Comparison of ENCODE assay signal across 19 cellular contexts in the genomic region with DNA sequence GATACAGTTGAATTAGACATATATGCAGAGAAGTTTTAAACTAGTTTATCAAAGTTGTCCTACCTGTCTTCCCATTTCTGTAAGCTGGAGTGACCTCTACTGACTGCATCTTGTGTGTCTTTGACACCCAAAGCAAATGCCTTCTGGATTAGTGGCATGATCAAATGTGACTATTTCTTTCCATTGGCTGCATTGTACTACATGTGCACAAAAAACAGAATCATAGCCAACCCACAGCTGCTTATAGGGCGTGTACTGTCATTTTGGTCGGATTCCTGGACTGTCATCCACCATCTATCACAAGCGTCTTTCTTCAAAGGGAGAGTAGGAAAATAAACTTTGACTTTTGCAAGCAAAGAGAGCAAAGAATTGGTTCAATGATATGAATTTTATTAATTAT.
DNase-seq lines count a peak whose midpoint lies in the region; ATAC-seq and TF ChIP-seq lines count a peak whose summit lies in the region.
"Had no signal": no experiment of that assay in that cellular context is flagged by ENCODE, and none has a peak within 500 bp of the region (broad histone marks: within the 10 kb centered on the region; RNA-seq: fewer than 3 reads in every experiment).

No MANE protein-coding gene starts in this region.

- H3K4me3 ChIP-seq in OCI-LY1 (ENCODE audit: low read depth, low read length, poor library complexity, severe bottlenecking) = no peak overlapping the region
- H3K4me3 ChIP-seq in PC-3 (ENCODE audit: low read length) = no peak overlapping the region
- no peak overlapping the region for H3K4me3 ChIP-seq in epithelial cell of esophagus (ENCODE audit: low read length)
- H3K4me3 ChIP-seq: A549; BLaER1 treated with 17β-estradiol and CSF1 and Interleukin-3, amounts not matched to agents 10 nM and 100 nM had no signal

- no peaks in the 10 kb centered on the region for H3F3A ChIP-seq in OCI-LY1 (ENCODE audit: insufficient read depth, low read length)
- H3F3A ChIP-seq in PC-3 (ENCODE audit: low read length, unreplicated experiment) = no peaks in the 10 kb centered on the region

- POLR2A ChIA-PET in PC-3 (lab: Charles Lee; ENCODE audit: unreplicated experiment) = no interaction called here

- TF ChIP-seq CTCF in OCI-LY1 (IDR thresholded peaks at IDR 0.05; ENCODE audit: low read length) = peak; percentile 4; the same call in 1 of the 2 replicates
- no peak for TF ChIP-seq CTCF in PC-3 (conservative IDR thresholded peaks at IDR 0.05; ENCODE audit: low read depth, low read length)
- peak; percentile 4 for TF ChIP-seq CTCF in epithelial cell of esophagus (IDR thresholded peaks at IDR 0.05; ENCODE audit: insufficient read depth, low read depth, low read length, missing control alignments)

- H3K27ac ChIP-seq in OCI-LY1 (ENCODE audit: low read depth, low read length, poor library complexity, severe bottlenecking) (no peak overlapping the region), PC-3 (ENCODE audit: low read length) (no peak overlapping the region)
- H3K27ac ChIP-seq: 22Rv1; A549; BLaER1 treated with 17β-estradiol and CSF1 and Interleukin-3, amounts not matched to agents 10 nM and 100 nM; C4-2B had no signal

- H3K9me3 ChIP-seq in OCI-LY1 (ENCODE audit: low read length) (no peaks in the 10 kb centered on the region), PC-3 (ENCODE audit: low read length) (no peaks in the 10 kb centered on the region)
- H3K9me3 ChIP-seq: A549; BLaER1 treated with 17β-estradiol and CSF1 and Interleukin-3, amounts not matched to agents 10 nM and 100 nM; Caco-2 had no signal

- H3K9me2 ChIP-seq in OCI-LY1 (ENCODE audit: low read depth, low read length) (no peaks in the 10 kb centered on the region), PC-3 (replicated peaks; ENCODE audit: low read length) (no peaks in the 10 kb centered on the region)

- H3K27me3 ChIP-seq in OCI-LY1 (ENCODE audit: insufficient read depth, low read length) (no peaks in the 10 kb centered on the region), PC-3 (ENCODE audit: low read length) (no peaks in the 10 kb centered on the region)
- H3K27me3 ChIP-seq: BLaER1 treated with 17β-estradiol and CSF1 and Interleukin-3, amounts not matched to agents 10 nM and 100 nM had no signal

- H3K79me2 ChIP-seq in OCI-LY1 (ENCODE audit: insufficient read depth, low read length) (no peaks in the 10 kb centered on the region), PC-3 (ENCODE audit: low read length) (no peaks in the 10 kb centered on the region)

- ATAC-seq in PC-3 = no peak
- ATAC-seq in sciatic nerve = peak; percentile 56
- ATAC-seq in HG02852 (IDR thresholded peaks at IDR 0.05; ENCODE audit: unreplicated experiment) = no peak
- ATAC-seq in GM18517 (IDR thresholded peaks at IDR 0.05; ENCODE audit: unreplicated experiment) = no peak
- ATAC-seq: A549; CD8-positive, alpha-beta T cell had no signal

- CTCF ChIA-PET in PC-3 (lab: Charles Lee) = no interaction called here

- H4K20me1 ChIP-seq in OCI-LY1 (ENCODE audit: insufficient read depth, low read length) (no peaks in the 10 kb centered on the region), PC-3 (ENCODE audit: low read length) (no peaks in the 10 kb centered on the region)
- H4K20me1 ChIP-seq: BLaER1 treated with 17β-estradiol and CSF1 and Interleukin-3, amounts not matched to agents 10 nM and 100 nM had no signal

- H3K9ac ChIP-seq in OCI-LY1 (ENCODE audit: low read length) = no peak overlapping the region
- no peak overlapping the region for H3K9ac ChIP-seq in PC-3 (ENCODE audit: low read length)
- H3K9ac ChIP-seq: BLaER1 treated with 17β-estradiol and CSF1 and Interleukin-3, amounts not matched to agents 10 nM and 100 nM had no signal

- no peaks in the 10 kb centered on the region for H3K36me3 ChIP-seq in OCI-LY1 (ENCODE audit: insufficient read depth, low read length)
- H3K36me3 ChIP-seq in PC-3 (ENCODE audit: low read depth, low read length) = no peaks in the 10 kb centered on the region
- H3K36me3 ChIP-seq: BLaER1 treated with 17β-estradiol and CSF1 and Interleukin-3, amounts not matched to agents 10 nM and 100 nM had no signal

- H3K4me2 ChIP-seq in OCI-LY1 (ENCODE audit: low read length) (no peak overlapping the region), PC-3 (ENCODE audit: low read length) (no peak overlapping the region)
- H3K4me2 ChIP-seq: A549; BLaER1 treated with 17β-estradiol and CSF1 and Interleukin-3, amounts not matched to agents 10 nM and 100 nM had no signal

- DNase-seq in PC-3 (peak; percentile 23), epithelial cell of esophagus (ENCODE audit: low read depth) (no peak), sciatic nerve (ENCODE audit: low spot score) (no peak), NCI-H2196 treated with DMSO at 0.1 percent for 48 hours (lab: John Stamatoyannopoulos, UW; ENCODE audit: unreplicated experiment) (no peak)
- no peak for DNase-seq in activated CD4-positive, CD25-positive, alpha-beta regulatory T cell treated with anti-CD3 and anti-CD28 coated beads, Interleukin-2, amount 50 U/mL, for 72 hours
- DNase-seq: AML-193; Caco-2; Calu3; CD4-positive, alpha-beta T cell; CD8-positive, alpha-beta T cell; DMS79 treated with DMSO at 0.1 percent for 48 hours; GF-D8 had no signal

- no TSS peak for BruUV-seq in PC-3 (replicated peaks; lab: Mats Ljungman, UMichigan)

- intact Hi-C loops in PC-3 (cut with micrococcal nuclease) = no loop called here
- intact Hi-C loops in sciatic nerve (cut with DNase I) = no loop called here

- H3K4me1 ChIP-seq in OCI-LY1 (ENCODE audit: insufficient read depth, low read length, severe bottlenecking) (no peaks in the 10 kb centered on the region), PC-3 (ENCODE audit: insufficient read depth, low read length) (peaks cover 8% of the 10 kb centered on the region)
- H3K4me1 ChIP-seq: A549, Caco-2 had no signal

- H2AFZ ChIP-seq in OCI-LY1 (ENCODE audit: low read length) (no peak overlapping the region), PC-3 (ENCODE audit: low read length) (no peak overlapping the region)
